19 cellular contexts compared by ENCODE assay signal in the genomic region with DNA sequence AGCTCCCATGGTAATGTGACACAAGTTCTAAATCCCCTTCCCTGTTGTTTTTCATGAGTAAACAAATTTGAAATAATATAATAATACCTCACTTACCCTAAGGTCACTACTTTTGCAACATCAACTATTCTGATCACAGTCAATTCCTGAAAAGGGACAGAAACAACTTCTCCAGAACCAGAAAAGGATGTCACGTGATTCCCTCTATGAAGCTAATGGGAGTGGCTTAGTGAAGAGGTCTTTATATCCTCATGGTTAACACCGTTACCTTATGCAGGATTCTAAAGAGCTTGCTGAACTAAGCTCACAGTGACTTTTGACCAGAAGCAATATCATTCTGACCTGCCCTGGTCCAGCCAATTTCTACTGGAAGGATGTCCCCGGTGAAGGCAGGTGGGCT. TPM values are rescaled to one million over a fixed set of nuclear protein-coding genes. Genes with fewer than 3 reads are reported as not detected.
DNase-seq lines count a peak whose midpoint lies in the region; ATAC-seq and TF ChIP-seq lines count a peak whose summit lies in the region.
"Had no signal": no experiment of that assay in that cellular context is flagged by ENCODE, and none has a peak within 500 bp of the region (broad histone marks: within the 10 kb centered on the region; RNA-seq: fewer than 3 reads in every experiment).

No MANE protein-coding gene starts in this region.

- H3K4me1 ChIP-seq in CD8-positive, alpha-beta T cell (ENCODE audit: insufficient read depth, low read length), result peaks cover 35% of the 10 kb centered on the region
- peaks cover 6 to 71% (median 18%) of the 10 kb centered on the region in 6 donors for H3K4me1 ChIP-seq in spleen
- peaks cover 25% of the 10 kb centered on the region for H3K4me1 ChIP-seq in CD8-positive, alpha-beta memory T cell (ENCODE audit: insufficient read depth, low read length)
- H3K4me1 ChIP-seq: Peyer's patch had no signal

- no peak for TF ChIP-seq POLR2A in spleen (IDR thresholded peaks at IDR 0.05)

- H3K4me1 Mint-ChIP-seq in activated T-cell treated with anti-CD3 and anti-CD28 coated beads, Interleukin-2, amount 50 U/mL, for 24 hours (ENCODE audit: low read depth), result peaks cover 96% of the 10 kb centered on the region
- peaks cover 78% of the 10 kb centered on the region for H3K4me1 Mint-ChIP-seq in activated T-cell treated with anti-CD3 and anti-CD28 coated beads, Interleukin-2, amount 50 U/mL, for 4 hours (ENCODE audit: low read depth)
- H3K4me1 Mint-ChIP-seq in CD8-positive, alpha-beta T cell (ENCODE audit: low read depth), result peaks cover 91% of the 10 kb centered on the region
- H3K4me1 Mint-ChIP-seq in activated naive CD8-positive, alpha-beta T cell treated with anti-CD3 and anti-CD28 coated beads for 36 hours, result peaks cover 62% of the 10 kb centered on the region
- peaks cover 79 to 96% (median 91%) of the 10 kb centered on the region in 3 donors for H3K4me1 Mint-ChIP-seq in CD8-positive, alpha-beta memory T cell

- TF ChIP-seq CTCF in CD8-positive, alpha-beta T cell (IDR thresholded peaks at IDR 0.05), result no peak
- TF ChIP-seq CTCF in spleen (IDR thresholded peaks at IDR 0.05 in 8 of 11, conservative IDR thresholded peaks at IDR 0.05 in 3 of 11) (no peak), GM10266 (IDR thresholded peaks at IDR 0.05; ENCODE audit: control insufficient read depth, insufficient read depth, low read depth, missing control alignments) (no peak)

- peak overlapping the region; percentile 53 for H3K27ac Mint-ChIP-seq in activated T-cell treated with anti-CD3 and anti-CD28 coated beads, Interleukin-2, amount 50 U/mL, for 24 hours
- H3K27ac Mint-ChIP-seq in CD8-positive, alpha-beta T cell, result peak overlapping the region; percentile 60
- peak overlapping the region; percentile 35 for H3K27ac Mint-ChIP-seq in activated naive CD8-positive, alpha-beta T cell treated with anti-CD3 and anti-CD28 coated beads for 36 hours
- peak overlapping the region in 3 of 8 donors; percentile 8 to 65 (median 61) for H3K27ac Mint-ChIP-seq in CD8-positive, alpha-beta memory T cell

- peaks cover 78% of the 10 kb centered on the region for H3K36me3 Mint-ChIP-seq in activated T-cell treated with anti-CD3 and anti-CD28 coated beads, Interleukin-2, amount 50 U/mL, for 24 hours (ENCODE audit: low read depth)
- H3K36me3 Mint-ChIP-seq in activated T-cell treated with anti-CD3 and anti-CD28 coated beads, Interleukin-2, amount 50 U/mL, for 4 hours (ENCODE audit: insufficient read depth), result peaks cover 49% of the 10 kb centered on the region
- peaks cover 68% of the 10 kb centered on the region for H3K36me3 Mint-ChIP-seq in CD8-positive, alpha-beta T cell
- H3K36me3 Mint-ChIP-seq in activated naive CD8-positive, alpha-beta T cell treated with anti-CD3 and anti-CD28 coated beads for 36 hours, result peaks cover 64% of the 10 kb centered on the region
- H3K36me3 Mint-ChIP-seq in CD8-positive, alpha-beta memory T cell, result peaks cover 14 to 63% (median 25%) of the 10 kb centered on the region in 3 donors

- DNase-seq in activated T-cell treated with anti-CD3 and anti-CD28 coated beads, Interleukin-2, amount 50 U/mL, for 24 hours, result no peak
- no peak for DNase-seq in activated T-cell treated with anti-CD3 and anti-CD28 coated beads, Interleukin-2, amount 50 U/mL, for 4 hours
- DNase-seq in CD8-positive, alpha-beta T cell, result no peak
- DNase-seq in activated naive CD8-positive, alpha-beta T cell treated with anti-CD3 and anti-CD28 coated beads for 36 hours, result no peak
- DNase-seq in spleen, result no peak
- no peak for DNase-seq in GM10266 (ENCODE audit: extremely low spot score)
- no peak for DNase-seq in CD8-positive, alpha-beta memory T cell
- no peak for DNase-seq in D341Med (ENCODE audit: low spot score)
- DNase-seq: 8988T; Calu3; GOT3; KG1; MV-4-11; NCI-H1694 treated with DMSO at 0.1 percent for 48 hours; NK-92 treated with Interleukin-12 subunit alpha and Interleukin-12 subunit beta, amount 100 ng/mL, for 24 hours; Peyer's patch had no signal

- H3K27ac ChIP-seq in CD8-positive, alpha-beta T cell (ENCODE audit: low read depth, low read length), result no peak overlapping the region
- peak overlapping the region in 5 of 8 donors; percentile 5 to 44 (median 35) for H3K27ac ChIP-seq in spleen
- no peak overlapping the region for H3K27ac ChIP-seq in CD8-positive, alpha-beta memory T cell (ENCODE audit: low read depth, low read length)
- H3K27ac ChIP-seq: Peyer's patch had no signal

- POLR2A ChIA-PET in CD8-positive, alpha-beta T cell (lab: Charles Lee), result interaction anchor here (2.5 kb wide), 1 partner anchor 9 kb away, joined by 6 read pairs; no protein-coding TSS in a partner anchor
- POLR2A ChIA-PET in CD8-positive, alpha-beta memory T cell (lab: Charles Lee), result no interaction called here

- H3K9me3 Mint-ChIP-seq in activated T-cell treated with anti-CD3 and anti-CD28 coated beads, Interleukin-2, amount 50 U/mL, for 24 hours, result no peaks in the 10 kb centered on the region
- H3K9me3 Mint-ChIP-seq in activated T-cell treated with anti-CD3 and anti-CD28 coated beads, Interleukin-2, amount 50 U/mL, for 4 hours, result no peaks in the 10 kb centered on the region
- no peaks in the 10 kb centered on the region for H3K9me3 Mint-ChIP-seq in CD8-positive, alpha-beta T cell
- H3K9me3 Mint-ChIP-seq in activated naive CD8-positive, alpha-beta T cell treated with anti-CD3 and anti-CD28 coated beads for 36 hours, result no peaks in the 10 kb centered on the region
- no peaks in the 10 kb centered on the region for H3K9me3 Mint-ChIP-seq in CD8-positive, alpha-beta memory T cell
- H3K9me3 Mint-ChIP-seq: CD14-positive monocyte had no signal

- ATAC-seq in activated T-cell treated with anti-CD3 and anti-CD28 coated beads, Interleukin-2, amount 50 U/mL, for 4 hours, result no peak
- no peak for ATAC-seq in CD8-positive, alpha-beta T cell
- ATAC-seq: HCT116, Right ventricle myocardium inferior had no signal

- no peak overlapping the region for H3K4me3 ChIP-seq in CD8-positive, alpha-beta T cell (ENCODE audit: low read depth, low read length)
- H3K4me3 ChIP-seq in spleen, result no peak overlapping the region
- no peak overlapping the region for H3K4me3 ChIP-seq in CD8-positive, alpha-beta memory T cell (ENCODE audit: low read length)
- H3K4me3 ChIP-seq: Peyer's patch had no signal

- CTCF ChIA-PET in CD8-positive, alpha-beta T cell (lab: Charles Lee), result interaction anchor here (7.3 kb wide), 1 partner anchor 13 kb away, joined by 69 read pairs; no protein-coding TSS in a partner anchor
- CTCF ChIA-PET in CD8-positive, alpha-beta memory T cell (lab: Charles Lee), result interaction anchor here (9.5 kb wide), 1 partner anchor 10 kb away, joined by 64 read pairs; no protein-coding TSS in a partner anchor

- no peaks in the 10 kb centered on the region for H3K27me3 Mint-ChIP-seq in activated T-cell treated with anti-CD3 and anti-CD28 coated beads, Interleukin-2, amount 50 U/mL, for 24 hours
- H3K27me3 Mint-ChIP-seq in activated T-cell treated with anti-CD3 and anti-CD28 coated beads, Interleukin-2, amount 50 U/mL, for 4 hours (ENCODE audit: low read depth), result no peaks in the 10 kb centered on the region
- H3K27me3 Mint-ChIP-seq in CD8-positive, alpha-beta T cell (ENCODE audit: low read depth), result no peaks in the 10 kb centered on the region
- H3K27me3 Mint-ChIP-seq in activated naive CD8-positive, alpha-beta T cell treated with anti-CD3 and anti-CD28 coated beads for 36 hours, result no peaks in the 10 kb centered on the region
- no peaks in the 10 kb centered on the region for H3K27me3 Mint-ChIP-seq in CD8-positive, alpha-beta memory T cell

- 86 to 96% (median 90%) methylated on average over 3 of the region's 3 CpGs for WGBS in spleen, 5 donors

- intact Hi-C loops in CD8-positive, alpha-beta T cell (cut with DNase I, micrococcal nuclease), result no loop called here
- intact Hi-C loops in spleen (cut with DNase I; ENCODE audit: low total_unique reads), result no loop called here

- no peaks in the 10 kb centered on the region for H3K27me3 ChIP-seq in CD8-positive, alpha-beta T cell (ENCODE audit: insufficient read depth, low read length)
- H3K27me3 ChIP-seq in spleen (replicated peaks in 1 of 7), result no peaks in the 10 kb centered on the region
- H3K27me3 ChIP-seq in CD8-positive, alpha-beta memory T cell (ENCODE audit: insufficient read depth, low read length, poor library complexity, severe bottlenecking), result no peaks in the 10 kb centered on the region
- H3K27me3 ChIP-seq: Peyer's patch had no signal

- no peak overlapping the region for H3K4me3 Mint-ChIP-seq in activated T-cell treated with anti-CD3 and anti-CD28 coated beads, Interleukin-2, amount 50 U/mL, for 24 hours
- H3K4me3 Mint-ChIP-seq in activated T-cell treated with anti-CD3 and anti-CD28 coated beads, Interleukin-2, amount 50 U/mL, for 4 hours, result no peak overlapping the region
- no peak overlapping the region for H3K4me3 Mint-ChIP-seq in CD8-positive, alpha-beta T cell
- no peak overlapping the region for H3K4me3 Mint-ChIP-seq in activated naive CD8-positive, alpha-beta T cell treated with anti-CD3 and anti-CD28 coated beads for 36 hours
- no peak overlapping the region for H3K4me3 Mint-ChIP-seq in CD8-positive, alpha-beta memory T cell
- H3K4me3 Mint-ChIP-seq: CD14-positive monocyte had no signal

- H3K36me3 ChIP-seq in CD8-positive, alpha-beta T cell (ENCODE audit: insufficient read depth, low read length), result peaks cover 6% of the 10 kb centered on the region
- H3K36me3 ChIP-seq in spleen, result peaks cover 0 to 16% (median 0%) of the 10 kb centered on the region in 6 donors
- peaks cover 4% of the 10 kb centered on the region for H3K36me3 ChIP-seq in CD8-positive, alpha-beta memory T cell (ENCODE audit: insufficient read depth, low read length)
- H3K36me3 ChIP-seq: Peyer's patch had no signal

- no peaks in the 10 kb centered on the region for H3K9me3 ChIP-seq in CD8-positive, alpha-beta T cell (ENCODE audit: low read length)
- H3K9me3 ChIP-seq in spleen, result no peaks in the 10 kb centered on the region
- no peaks in the 10 kb centered on the region for H3K9me3 ChIP-seq in CD8-positive, alpha-beta memory T cell (ENCODE audit: low read length)
- H3K9me3 ChIP-seq: Peyer's patch had no signal

RNA-seq across cellular contexts. Expression of a gene that starts 51.6 kb away (rescaled TPM):
- total RNA-seq in activated T-cell treated with anti-CD3 and anti-CD28 coated beads, Interleukin-2, amount 50 U/mL, for 4 hours, result 100 to 1,000 TPM; 173 to 222 (median 219) TPM
- total RNA-seq in CD8-positive, alpha-beta T cell, result 100 to 1,000 TPM; 183 to 188 TPM
- total RNA-seq in activated naive CD8-positive, alpha-beta T cell treated with anti-CD3 and anti-CD28 coated beads for 36 hours, result 100 to 1,000 TPM; 154 to 159 TPM
- total RNA-seq in spleen, result 100 to 1,000 TPM; 130 to 203 (median 180) TPM
- 10 to 100 TPM; 12.5 to 19.3 (median 18.3) TPM for polyA plus RNA-seq in spleen
- total RNA-seq in CD8-positive, alpha-beta memory T cell, result 100 to 1,000 TPM; 135 to 138 TPM
- polyA plus RNA-seq in CD8-positive, alpha-beta memory T cell, result 52.4 TPM

Comparison
In these comparisons a context has a peak if more than half of its experiments do, and no peak if none do; other contexts are left out.
1. H3K27ac ChIP-seq: peak in spleen (5 of 8); none in CD8-positive, alpha-beta T cell (single experiment) and CD8-positive, alpha-beta memory T cell (single experiment).